In the genomic region with DNA sequence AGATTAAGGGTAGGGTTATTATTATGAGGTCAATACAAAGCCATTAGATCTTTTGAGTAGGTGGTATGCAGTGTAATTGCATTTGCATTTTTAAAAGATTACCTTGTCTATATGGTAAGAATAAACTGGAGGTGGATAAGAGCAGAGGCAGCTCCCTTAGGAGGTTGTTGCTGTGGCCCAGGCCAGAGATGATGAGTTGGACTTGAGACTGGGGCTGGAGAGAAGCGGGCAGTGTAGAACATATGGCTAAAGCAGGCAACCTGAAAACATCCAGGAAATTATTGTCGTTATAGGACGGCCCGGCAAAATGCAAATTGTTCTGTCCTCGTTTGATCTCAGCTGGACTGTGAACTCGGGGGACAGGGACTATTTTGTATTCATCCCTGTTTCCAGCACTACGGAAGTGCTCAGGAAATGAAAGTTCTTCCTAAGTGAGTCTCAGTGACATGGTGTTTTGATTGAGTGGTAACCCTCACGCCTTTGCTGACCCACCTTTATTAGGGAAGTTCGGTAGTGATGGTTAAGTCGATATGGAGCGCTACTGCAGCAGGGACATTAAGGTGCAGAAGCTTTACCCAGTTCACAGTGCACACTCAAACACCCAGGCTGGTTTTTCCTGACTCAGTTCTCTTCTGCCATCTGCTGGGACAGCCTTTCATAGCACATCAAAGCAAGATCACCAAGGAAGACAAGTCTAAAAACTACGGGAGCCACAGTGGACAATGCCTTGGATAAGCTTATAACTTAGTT, we compare ENCODE assay signal across 8 cellular contexts. TPM values are rescaled to one million over a fixed set of nuclear protein-coding genes. Genes with fewer than 3 reads are reported as not detected.
DNase-seq lines count a peak whose midpoint lies in the region; ATAC-seq and TF ChIP-seq lines count a peak whose summit lies in the region.

No MANE protein-coding gene starts in this region.

- DNase-seq in COLO829 (ENCODE audit: low spot score) = peak; percentile 78
- peak; percentile 39 for DNase-seq in HS-27A (ENCODE audit: low read depth)
- peak; percentile 64 for DNase-seq in NOMO-1 treated with DMSO at 0.1 percent for 48 hours (lab: John Stamatoyannopoulos, UW; ENCODE audit: unreplicated experiment)
- DNase-seq in activated T-helper 1 cell treated with anti-CD3 and anti-CD28 coated beads, Interleukin-12 subunit alpha, Interleukin-12 subunit beta, Interleukin-2, Interleukin-4 antibody, amounts not matched to agents 30 ng/mL and 10 ng/mL and 1 ng/mL, durations not matched to agents 14 hours and 24 hours and 36 hours (ENCODE audit: low spot score) = peak; percentile 51
- DNase-seq in fibroblast of pulmonary artery (ENCODE audit: low read depth) = peak; percentile 80
- DNase-seq in nucleus accumbens (lab: John Stamatoyannopoulos, UW) = peak in 46 of 56 donors; percentile 1 to 79 (median 30)
- no peak for DNase-seq in aorta

- H3K27me3 ChIP-seq in aorta (ENCODE audit: control insufficient read depth in 1 of 2, insufficient read depth in 2 of 2, low read length in 1 of 2) = no peaks in the 10 kb centered on the region

- intact Hi-C loops in activated T-helper 1 cell treated with anti-CD3 and anti-CD28 coated beads, Interleukin-12 subunit alpha, Interleukin-12 subunit beta, Interleukin-2, Interleukin-4 antibody, amounts not matched to agents 30 ng/mL and 10 ng/mL and 1 ng/mL, durations not matched to agents 14 hours and 24 hours and 36 hours (cut with micrococcal nuclease) = loop anchor here (1.0 to 2.0 kb wide), 2 partner anchors 55 to 93 kb away; a partner anchor contains a TSS
- intact Hi-C loops in aorta (cut with DNase I) = loop anchor here (2.0 to 5.0 kb wide), 2 partner anchors 92 to 93 kb away; no protein-coding TSS in a partner anchor

- H3K4me3 Mint-ChIP-seq in activated T-helper 1 cell treated with anti-CD3 and anti-CD28 coated beads, Interleukin-12 subunit alpha, Interleukin-12 subunit beta, Interleukin-2, Interleukin-4 antibody, amounts not matched to agents 30 ng/mL and 10 ng/mL and 1 ng/mL, durations not matched to agents 14 hours and 24 hours and 36 hours = no peak overlapping the region

- H3K27me3 Mint-ChIP-seq in activated T-helper 1 cell treated with anti-CD3 and anti-CD28 coated beads, Interleukin-12 subunit alpha, Interleukin-12 subunit beta, Interleukin-2, Interleukin-4 antibody, amounts not matched to agents 30 ng/mL and 10 ng/mL and 1 ng/mL, durations not matched to agents 14 hours and 24 hours and 36 hours (ENCODE audit: insufficient read depth) = peaks cover 41% of the 10 kb centered on the region

- H3K4me3 ChIP-seq in fibroblast of pulmonary artery (replicated peaks; ENCODE audit: low read depth, low read length) = no peak overlapping the region
- no peak overlapping the region for H3K4me3 ChIP-seq in aorta (ENCODE audit: low read length in 2 of 2)

- no peaks in the 10 kb centered on the region for H3K9me3 ChIP-seq in aorta (ENCODE audit: control insufficient read depth, low read length)

- no peak overlapping the region for H3K27ac Mint-ChIP-seq in activated T-helper 1 cell treated with anti-CD3 and anti-CD28 coated beads, Interleukin-12 subunit alpha, Interleukin-12 subunit beta, Interleukin-2, Interleukin-4 antibody, amounts not matched to agents 30 ng/mL and 10 ng/mL and 1 ng/mL, durations not matched to agents 14 hours and 24 hours and 36 hours

- ATAC-seq in GM19397 (IDR thresholded peaks at IDR 0.05; ENCODE audit: unreplicated experiment) (peak; percentile 52), aorta (ENCODE audit: low FRiP score) (peak; percentile 75)

- no peaks in the 10 kb centered on the region for H3K36me3 Mint-ChIP-seq in activated T-helper 1 cell treated with anti-CD3 and anti-CD28 coated beads, Interleukin-12 subunit alpha, Interleukin-12 subunit beta, Interleukin-2, Interleukin-4 antibody, amounts not matched to agents 30 ng/mL and 10 ng/mL and 1 ng/mL, durations not matched to agents 14 hours and 24 hours and 36 hours (ENCODE audit: low read depth)

- no peak overlapping the region for H3K27ac ChIP-seq in aorta (ENCODE audit: low read depth in 1 of 2, low read length in 2 of 2)

- WGBS in aorta, 2 donors = 26 to 29% methylated on average over 12 of the region's 12 CpGs

- peak; percentile 86 for TF ChIP-seq CTCF in fibroblast of pulmonary artery (IDR thresholded peaks at IDR 0.05; ENCODE audit: low read length, missing control alignments)

- peaks cover 20% of the 10 kb centered on the region for H3K4me1 Mint-ChIP-seq in activated T-helper 1 cell treated with anti-CD3 and anti-CD28 coated beads, Interleukin-12 subunit alpha, Interleukin-12 subunit beta, Interleukin-2, Interleukin-4 antibody, amounts not matched to agents 30 ng/mL and 10 ng/mL and 1 ng/mL, durations not matched to agents 14 hours and 24 hours and 36 hours (ENCODE audit: low read depth)

- no peaks in the 10 kb centered on the region for H3K4me1 ChIP-seq in aorta (ENCODE audit: control insufficient read depth in 1 of 2, insufficient read depth in 2 of 2, low read length in 2 of 2)

- H3K36me3 ChIP-seq in aorta (ENCODE audit: control insufficient read depth in 1 of 2, insufficient read depth in 2 of 2, low read length in 1 of 2) = no peaks in the 10 kb centered on the region

- no peaks in the 10 kb centered on the region for H3K9me3 Mint-ChIP-seq in activated T-helper 1 cell treated with anti-CD3 and anti-CD28 coated beads, Interleukin-12 subunit alpha, Interleukin-12 subunit beta, Interleukin-2, Interleukin-4 antibody, amounts not matched to agents 30 ng/mL and 10 ng/mL and 1 ng/mL, durations not matched to agents 14 hours and 24 hours and 36 hours

RNA-seq across cellular contexts. Expression of a gene that starts 27.2 kb away (rescaled TPM):
- total RNA-seq in activated T-helper 1 cell treated with anti-CD3 and anti-CD28 coated beads, Interleukin-12 subunit alpha, Interleukin-12 subunit beta, Interleukin-2, Interleukin-4 antibody, amounts not matched to agents 30 ng/mL and 10 ng/mL and 1 ng/mL, durations not matched to agents 14 hours and 24 hours and 36 hours = 20.8 and 20.9 TPM in 2 replicates
- 10 to 100 TPM; 13.4 to 14.3 TPM for total RNA-seq in aorta
- polyA plus RNA-seq in aorta = 10 to 100 TPM in 1 of 2 donors, 1 to 10 TPM in 1; 4.8 to 14.8 TPM

RNA-seq across cellular contexts. Expression of a gene that starts 50.5 kb away (rescaled TPM):
- total RNA-seq in activated T-helper 1 cell treated with anti-CD3 and anti-CD28 coated beads, Interleukin-12 subunit alpha, Interleukin-12 subunit beta, Interleukin-2, Interleukin-4 antibody, amounts not matched to agents 30 ng/mL and 10 ng/mL and 1 ng/mL, durations not matched to agents 14 hours and 24 hours and 36 hours = 0.08 and 0.12 TPM in 2 replicates
- 1 to 10 TPM; 2.5 to 6.4 TPM for total RNA-seq in aorta
- polyA plus RNA-seq in aorta = not detected

RNA-seq across cellular contexts. Expression of a gene that starts 55.2 kb away (rescaled TPM):
- 78.4 and 86.0 TPM in 2 replicates for total RNA-seq in activated T-helper 1 cell treated with anti-CD3 and anti-CD28 coated beads, Interleukin-12 subunit alpha, Interleukin-12 subunit beta, Interleukin-2, Interleukin-4 antibody, amounts not matched to agents 30 ng/mL and 10 ng/mL and 1 ng/mL, durations not matched to agents 14 hours and 24 hours and 36 hours
- 1 to 10 TPM; 7.7 to 8.1 TPM for total RNA-seq in aorta
- 1 to 10 TPM; 3.5 to 6.0 TPM for polyA plus RNA-seq in aorta

Comparison
In these comparisons a context has a peak if more than half of its experiments do, and no peak if none do; other contexts are left out.
1. DNase-seq: peak in COLO829 (single experiment), HS-27A (single experiment), NOMO-1 treated with DMSO at 0.1 percent for 48 hours (single experiment), activated T-helper 1 cell treated with anti-CD3 and anti-CD28 coated beads, Interleukin-12 subunit alpha, Interleukin-12 subunit beta, Interleukin-2, Interleukin-4 antibody, amounts not matched to agents 30 ng/mL and 10 ng/mL and 1 ng/mL, durations not matched to agents 14 hours and 24 hours and 36 hours (single experiment), fibroblast of pulmonary artery (single experiment) and nucleus accumbens (46 of 56); none in aorta (0 of 2).